In genomic region chr11:34356576-34356917, GRCh38 we compare ENCODE assay signal across 9 cellular contexts. TPM values are rescaled to one million over a fixed set of nuclear protein-coding genes. Genes with fewer than 3 reads are reported as not detected.
A peak's percentile ranks its signal among the peaks of the same experiment; 100 is the strongest.
DNase-seq lines count a peak whose midpoint lies in the region; ATAC-seq, FAIRE-seq and TF ChIP-seq lines count a peak whose summit lies in the region.
"Had no signal": no experiment of that assay in that cellular context is flagged by ENCODE, and none has a peak within 500 bp of the region (broad histone marks: within the 10 kb centered on the region; RNA-seq: fewer than 3 reads in every experiment).

No MANE protein-coding gene starts in this region.

- 7% methylated on average over 5 of the region's 19 CpGs for WGBS in A549 (ENCODE audit: missing lambda C conversion rate)

- peaks cover 6% of the 10 kb centered on the region; the same call in 1 of the 2 replicates for H3K79me2 ChIP-seq in HCT116 (ENCODE audit: insufficient read depth, low read length)

- POLR2A ChIA-PET in A549 (lab: Yijun Ruan, JAX), result interaction anchor here (0.7 to 2.7 kb wide), 11 partner anchors 10 to 251 kb away, joined by 3 to 58 read pairs (median 8); partner anchors contain the start of gene NAT10
- POLR2A ChIA-PET in HCT116 (lab: Charles Lee), result interaction anchor here (2.5 to 2.9 kb wide), 3 partner anchors 9 to 182 kb away, joined by 16 to 22 read pairs (median 19); no protein-coding TSS in a partner anchor

- CTCF ChIA-PET in A549 (lab: Yijun Ruan, JAX), result interaction anchor here (0.9 to 7.7 kb wide), 24 partner anchors 11 to 359 kb away, joined by 3 to 170 read pairs (median 6); no protein-coding TSS in a partner anchor
- CTCF ChIA-PET in HCT116 (lab: Charles Lee), result interaction anchor here (4.3 kb wide), 1 partner anchor 182 kb away, joined by 93 read pairs; no protein-coding TSS in a partner anchor

- H3K4me1 ChIP-seq in A549 (peaks cover 42% of the 10 kb centered on the region), HCT116 (ENCODE audit: control insufficient read depth in 1 of 2, insufficient read depth in 2 of 2, low read length in 2 of 2) (peaks cover 3 to 30% of the 10 kb centered on the region in 2 experiments; a peak in 3 of 4 replicates)

- H3K4me3 ChIP-seq in A549, result peak overlapping the region; percentile 79
- H3K4me3 ChIP-seq in HCT116 (replicated peaks in 1 of 2; ENCODE audit: low read depth in 1 of 2, low read length in 2 of 2), result no peak overlapping the region
- peak overlapping the region; percentile 61 for H3K4me3 ChIP-seq in skeletal muscle cell (ENCODE audit: low read depth, low read length)

- intact Hi-C loops in HCT116 (cut with micrococcal nuclease), result loop anchor here (5.0 kb wide), 4 partner anchors 94 to 249 kb away; partner anchors contain the start of gene NAT10
- intact Hi-C loops in left cardiac atrium (cut with DNase I), result loop anchor here (5.0 to 10.0 kb wide), 3 partner anchors 92 to 184 kb away; no protein-coding TSS in a partner anchor

- TF ChIP-seq POLR2A in A549 (IDR thresholded peaks at IDR 0.05; ENCODE audit: low read length) (no peak), HCT116 (IDR thresholded peaks at IDR 0.05; ENCODE audit: borderline replicate concordance, extremely low read depth, insufficient read depth, insufficient read length) (no peak)

- peak overlapping the region; percentile 89 for H3K4me2 ChIP-seq in A549
- H3K4me2 ChIP-seq in HCT116 (ENCODE audit: low read length), result peak overlapping the region; percentile 91; the same call in 1 of the 2 replicates

- no TSS peak for BruUV-seq in HCT116 (replicated peaks; lab: Mats Ljungman, UMichigan)

- H4K20me1 ChIP-seq in HCT116 (ENCODE audit: insufficient read depth), result no peaks in the 10 kb centered on the region

- RAD21 ChIA-PET in HCT116 (lab: Charles Lee; ENCODE audit: low non-redundant PET in 1 of 2, low total read pairs in 2 of 2, uncharacterized antibody in 2 of 2, unreplicated experiment in 2 of 2), result interaction anchor here in 1 of 2 experiments (4.0 kb wide), 1 partner anchor 182 kb away, joined by 33 read pairs; no protein-coding TSS in a partner anchor

- DNase-seq in A549 (ENCODE audit: low read depth in 1 of 2, low spot score in 1 of 2) (peak in 1 of 2 experiments; percentile 62), HCT116 (ENCODE audit: low read depth, low spot score) (no peak), left cardiac atrium (no peak), skeletal muscle cell (ENCODE audit: low read depth) (no peak), NCI-H446 treated with DMSO at 0.1 percent for 48 hours (lab: John Stamatoyannopoulos, UW) (no peak), NOMO-1 treated with DMSO at 0.1 percent for 48 hours (lab: John Stamatoyannopoulos, UW; ENCODE audit: unreplicated experiment) (no peak)
- peak; percentile 29 to 43 for DNase-seq in activated T-cell treated with anti-CD3 and anti-CD28 coated beads, Interleukin-2, amount 50 U/mL, for 48 hours

- H3K9me3 ChIP-seq in A549 (no peaks in the 10 kb centered on the region), HCT116 (ENCODE audit: control insufficient read depth in 1 of 2, insufficient read depth in 1 of 2, low read depth in 1 of 2, low read length in 2 of 2) (no peaks in the 10 kb centered on the region)

- H3K9ac ChIP-seq in HCT116 (ENCODE audit: low read length), result no peak overlapping the region

- no peaks in the 10 kb centered on the region for H3K36me3 ChIP-seq in HCT116 (ENCODE audit: control insufficient read depth in 1 of 2, insufficient read depth in 2 of 2, low read length in 2 of 2)

- TF ChIP-seq EP300 in A549 (IDR thresholded peaks at IDR 0.05), result no peak

- H3K27me3 ChIP-seq in HCT116 (ENCODE audit: insufficient read depth, low read length), result no peaks in the 10 kb centered on the region

- H3K27ac ChIP-seq in A549, result peak overlapping the region; percentile 79 to 91
- no peak overlapping the region for H3K27ac ChIP-seq in HCT116 (ENCODE audit: low read depth, low read length)

- no peak overlapping the region for H2AFZ ChIP-seq in HCT116 (ENCODE audit: low read depth, low read length, poor library complexity, severe bottlenecking)

- no peak for TF ChIP-seq RAD21 in A549 (conservative IDR thresholded peaks at IDR 0.05 in 1 of 2, IDR thresholded peaks at IDR 0.05 in 1 of 2)
- no peak for TF ChIP-seq RAD21 in HCT116 (IDR thresholded peaks at IDR 0.05; ENCODE audit: low read depth)

- TF ChIP-seq CTCF in A549 (IDR thresholded peaks at IDR 0.05) (no peak), HCT116 (IDR thresholded peaks at IDR 0.05 in 2 of 3, conservative IDR thresholded peaks at IDR 0.05 in 1 of 3; ENCODE audit: borderline replicate concordance in 1 of 3, insufficient read depth in 1 of 3, low read depth in 2 of 3, low read length in 2 of 3) (no peak)

- FAIRE-seq in A549 (lab: Jason Lieb, UNC), result no peak
- FAIRE-seq: endometrium had no signal

- ATAC-seq in A549 (peak; percentile 3 to 24; a peak in 4 of 6 replicates), HCT116 (no peak), left cardiac atrium (peak; percentile 0 to 1), HG03521 (IDR thresholded peaks at IDR 0.05; ENCODE audit: unreplicated experiment) (no peak)

- H3K9me2 ChIP-seq in HCT116 (ENCODE audit: insufficient read depth), result no peaks in the 10 kb centered on the region

TF ChIP-seq in A549, 52 proteins besides CTCF, POLR2A, EP300 and RAD21:
- TF ChIP-seq SMC3 (IDR thresholded peaks at IDR 0.05) (0 out of 3 replicates have a peak, but pooled peaks have one; percentile 2), KDM5A (IDR thresholded peaks at IDR 0.05) (no peak), MYC (IDR thresholded peaks at IDR 0.05; ENCODE audit: borderline replicate concordance, low read length) (no peak)
TF ChIP-seq in A549: peak in this region for 1.

TF ChIP-seq in HCT116, 20 proteins besides CTCF, POLR2A, EP300 and RAD21:
- TF ChIP-seq CEBPB (IDR thresholded peaks at IDR 0.05; ENCODE audit: low read depth) (no peak), SRF (IDR thresholded peaks at IDR 0.05; ENCODE audit: low read depth) (no peak), EZH2phosphoT487 (IDR thresholded peaks at IDR 0.05; ENCODE audit: borderline replicate concordance) (no peak), ELF1 (IDR thresholded peaks at IDR 0.05; ENCODE audit: borderline replicate concordance, low read depth) (no peak), ZNF274 (IDR thresholded peaks at IDR 0.05; ENCODE audit: low read depth, low read length) (no peak), REST (IDR thresholded peaks at IDR 0.05; ENCODE audit: low read depth) (no peak), SIN3A (IDR thresholded peaks at IDR 0.05; ENCODE audit: low read depth) (no peak), EZH2 (IDR thresholded peaks at IDR 0.05) (no peak), ATF3 (IDR thresholded peaks at IDR 0.05) (no peak), TCF7L2 (IDR thresholded peaks at IDR 0.05; ENCODE audit: borderline replicate concordance, extremely low read depth, insufficient read depth, insufficient read length) (no peak), JUND (IDR thresholded peaks at IDR 0.05) (no peak), FOSL1 (IDR thresholded peaks at IDR 0.05; ENCODE audit: low read depth) (no peak), YY1 (IDR thresholded peaks at IDR 0.05; ENCODE audit: extremely low read depth, insufficient replicate concordance, low read depth, low read length) (no peak)

RNA-seq across cellular contexts. Expression of gene ABTB2, which starts 1.3 kb away (rescaled TPM):
- polyA plus RNA-seq in A549 (2011; rRNA removed), result 8.9 and 10.3 TPM in 2 replicates
- polyA plus RNA-seq in A549 (2012; cell fraction: cytosol; rRNA removed), result 15.1 and 21.8 TPM in 2 replicates
- polyA plus RNA-seq in A549 (2012; cell fraction: nucleus; rRNA removed), result 41.6 and 47.3 TPM in 2 replicates
- 14.4 to 18.3 TPM (median 15.4 TPM) in 3 replicates for polyA plus RNA-seq in A549 (2017; fragmentation: RNase III; extraction: RNeasy Plus Mini Kit Qiagen cat#74134 plus additional on column Dnase treatment)
- polyA minus RNA-seq in A549 (2011; rRNA and poly(A)+ RNA removed), result 7.6 and 9.1 TPM in 2 replicates
- 6.8 TPM for total RNA-seq in HCT116 (2021; ENCODE audit: unreplicated experiment)
- polyA plus RNA-seq in HCT116 (2012), result 6.7 and 8.6 TPM in 2 replicates
- 10 to 100 TPM; 12.5 to 19.3 TPM for total RNA-seq in left cardiac atrium

Comparison
In these comparisons a context has a peak if more than half of its experiments do, and no peak if none do; other contexts are left out.
1. ATAC-seq: peak in A549 (2 of 2) and left cardiac atrium (2 of 2); none in HCT116 (single experiment) and HG03521 (single experiment).
2. DNase-seq: peak in activated T-cell treated with anti-CD3 and anti-CD28 coated beads, Interleukin-2, amount 50 U/mL, for 48 hours (2 of 2); none in HCT116 (single experiment), left cardiac atrium (single experiment), skeletal muscle cell (single experiment), NCI-H446 treated with DMSO at 0.1 percent for 48 hours (single experiment) and NOMO-1 treated with DMSO at 0.1 percent for 48 hours (single experiment).
3. H3K4me3 ChIP-seq: peak in A549 (single experiment) and skeletal muscle cell (single experiment); none in HCT116 (0 of 2).